ENCODE assay signal across 15 cellular contexts in genomic region chr15:57379487-57379886, GRCh38. TPM values are rescaled to one million over a fixed set of nuclear protein-coding genes. Genes with fewer than 3 reads are reported as not detected.
DNase-seq lines count a peak whose midpoint lies in the region; ATAC-seq, FAIRE-seq and TF ChIP-seq lines count a peak whose summit lies in the region.
"Had no signal": no experiment of that assay in that cellular context is flagged by ENCODE, and none has a peak within 500 bp of the region (broad histone marks: within the 10 kb centered on the region; RNA-seq: fewer than 3 reads in every experiment).

No MANE protein-coding gene starts in this region.

- TF ChIP-seq CTCF in liver (IDR thresholded peaks at IDR 0.05; ENCODE audit: low read depth, low read length, missing input control) (no peak), HepG2 (CRISPR knock-in tag; IDR thresholded peaks at IDR 0.05) (no peak), kidney (IDR thresholded peaks at IDR 0.05; ENCODE audit: borderline replicate concordance, extremely low read depth, insufficient read depth) (no peak), neural crest cell (conservative IDR thresholded peaks at IDR 0.05) (no peak)

- BruUV-seq in HepG2 (replicated peaks; lab: Mats Ljungman, UMichigan) = no TSS peak

- H3K27ac ChIP-seq in liver (ENCODE audit: low read depth in 1 of 2, low read length in 2 of 2) = peak overlapping the region; percentile 76 to 83
- no peak overlapping the region for H3K27ac ChIP-seq in HepG2 (ENCODE audit: extremely low read length, insufficient read depth, low read length)
- H3K27ac ChIP-seq in kidney (ENCODE audit: low read depth in 2 of 2, low read length in 2 of 2) = peak overlapping the region; percentile 74 to 96

- no peak overlapping the region for H2AFZ ChIP-seq in HepG2 (ENCODE audit: low read length)

- no peak overlapping the region for H3K4me2 ChIP-seq in HepG2 (ENCODE audit: low read depth, low read length)

- no peak for DNase-seq in HepG2 (ENCODE audit: low spot score)
- no peak for DNase-seq in kidney
- no peak for DNase-seq in neural crest cell (ENCODE audit: low read depth, low spot score)
- DNase-seq in NCI-H748 treated with DMSO at 0.1 percent for 48 hours (lab: John Stamatoyannopoulos, UW) = no peak
- DNase-seq in H4 (ENCODE audit: low spot score) = no peak
- DNase-seq: GDM1; NCI-H1417 treated with DMSO at 0.1 percent for 48 hours; NCI-H2029 treated with DMSO at 0.1 percent for 48 hours; NCI-H2171 treated with DMSO at 0.1 percent for 48 hours; NK-92 treated with Interleukin-12 subunit alpha and Interleukin-12 subunit beta, amount 100 ng/mL, for 24 hours; SHP77 had no signal

- no peak for FAIRE-seq in HepG2 (lab: Jason Lieb, UNC)
- no peak for FAIRE-seq in kidney (lab: Jason Lieb, UNC)
- FAIRE-seq: H54 had no signal

- H3K9me3 ChIP-seq in liver (ENCODE audit: control insufficient read depth in 4 of 4, low read length in 3 of 4) (no peaks in the 10 kb centered on the region), HepG2 (ENCODE audit: low read length) (no peaks in the 10 kb centered on the region), kidney (ENCODE audit: control insufficient read depth in 1 of 2, low read length in 2 of 2) (no peaks in the 10 kb centered on the region)

- TF ChIP-seq RAD21 in liver (IDR thresholded peaks at IDR 0.05) (peak; percentile 44 to 47), HepG2 (CRISPR knock-in tag; IDR thresholded peaks at IDR 0.05) (no peak)

- peaks cover 39% of the 10 kb centered on the region for H3K27me3 Mint-ChIP-seq in neural crest cell (ENCODE audit: low read depth)

- H4K20me1 ChIP-seq in HepG2 (ENCODE audit: insufficient read depth, low read length) = no peaks in the 10 kb centered on the region

- H3K9ac ChIP-seq in liver (ENCODE audit: low read depth in 1 of 2, low read length in 2 of 2) (peak overlapping the region; percentile 39 to 52), HepG2 (ENCODE audit: insufficient read depth, low read depth, low read length) (no peak overlapping the region), kidney (ENCODE audit: low read length in 2 of 2) (peak overlapping the region; percentile 73 to 97)

- H3K79me2 ChIP-seq in HepG2 (ENCODE audit: insufficient read depth, low read length) = peaks cover 12% of the 10 kb centered on the region

- H3K4me1 ChIP-seq in liver (ENCODE audit: control insufficient read depth in 4 of 4, insufficient read depth in 4 of 4, low read length in 3 of 4) = peaks cover 1 to 55% (median 41%) of the 10 kb centered on the region in 4 donors
- H3K4me1 ChIP-seq in HepG2 (ENCODE audit: insufficient read depth, low read length) = peaks cover 64% of the 10 kb centered on the region
- H3K4me1 ChIP-seq in kidney (ENCODE audit: control insufficient read depth in 1 of 2, insufficient read depth in 1 of 2, low read depth in 1 of 2, low read length in 2 of 2) = peaks cover 23 to 26% of the 10 kb centered on the region in 2 donors

- H3K27ac Mint-ChIP-seq in neural crest cell (ENCODE audit: unreplicated experiment) = no peak overlapping the region
- H3K27ac Mint-ChIP-seq: B cell had no signal

- in situ Hi-C loops in HepG2 (cut with HindIII; ENCODE audit: extremely low pct_ligation_motif_present, low pct_unique_long_range_greater_than_20kb) = no loop called here

- H3K4me3 Mint-ChIP-seq in neural crest cell = peak overlapping the region; percentile 20

- no peak for TF ChIP-seq EP300 in HepG2 (IDR thresholded peaks at IDR 0.05; ENCODE audit: low read depth in 2 of 2, low read length in 2 of 2)
- no peak for TF ChIP-seq EP300 in HepG2 (CRISPR knock-in tag; IDR thresholded peaks at IDR 0.05; ENCODE audit: borderline replicate concordance)

- intact Hi-C loops in HepG2 (cut with micrococcal nuclease; ENCODE audit: unreplicated experiment) = loop anchor here (5.0 to 10.0 kb wide), 2 partner anchors 37 to 55 kb away; no protein-coding TSS in a partner anchor
- intact Hi-C loops in kidney (cut with DNase I) = no loop called here

- POLR2A ChIA-PET in HepG2 (lab: Yijun Ruan, JAX) = interaction anchor here (1.4 kb wide), 1 partner anchor 99 kb away, joined by 3 read pairs; no protein-coding TSS in a partner anchor

- H3K27me3 ChIP-seq in liver (ENCODE audit: control insufficient read depth in 4 of 4, insufficient read depth in 4 of 4, low read length in 3 of 4) (no peaks in the 10 kb centered on the region), HepG2 (ENCODE audit: control insufficient read depth in 1 of 2, insufficient read depth in 2 of 2, low read length in 2 of 2) (peaks cover 2 to 6% of the 10 kb centered on the region in 2 experiments; a peak in 2 of 5 replicates)

- no peaks in the 10 kb centered on the region for H3K36me3 Mint-ChIP-seq in neural crest cell (ENCODE audit: low read depth)

- no peak for TF ChIP-seq POLR2A in HepG2 (IDR thresholded peaks at IDR 0.05; ENCODE audit: insufficient read depth in 1 of 2, low read depth in 2 of 2, low read length in 2 of 2)

- CTCF ChIA-PET in HepG2 (lab: Yijun Ruan, JAX; ENCODE audit: low intra/inter-chr PET ratio, low total read pairs) = no interaction called here

- H3K9me3 Mint-ChIP-seq in neural crest cell = no peaks in the 10 kb centered on the region

- H3K36me3 ChIP-seq in liver (ENCODE audit: control insufficient read depth in 4 of 4, insufficient read depth in 3 of 4, low read depth in 1 of 4, low read length in 3 of 4) = no peaks in the 10 kb centered on the region
- no peaks in the 10 kb centered on the region for H3K36me3 ChIP-seq in HepG2 (replicated peaks in 1 of 2; ENCODE audit: control insufficient read depth in 1 of 2, insufficient read depth in 2 of 2, low read length in 2 of 2)
- peaks cover 0 to 3% of the 10 kb centered on the region in 2 donors for H3K36me3 ChIP-seq in kidney (ENCODE audit: control insufficient read depth in 1 of 2, insufficient read depth in 2 of 2, low read length in 2 of 2)

- WGBS in liver = 32% methylated on average over 3 of the region's 3 CpGs
- WGBS in HepG2 (ENCODE audit: low lambda C conversion rate) = 90% methylated on average over 3 of the region's 3 CpGs

- H3K4me3 ChIP-seq in liver (ENCODE audit: low read depth in 1 of 3, low read length in 3 of 3) (peak overlapping the region in 1 of 3 donors; percentile 11), HepG2 (replicated peaks in 1 of 3; ENCODE audit: insufficient read depth in 1 of 3, low read depth in 2 of 3, low read length in 3 of 3) (no peak overlapping the region), kidney (ENCODE audit: low read length in 2 of 2) (peak overlapping the region; percentile 78 to 93)

- ATAC-seq in HepG2 (no peak), HG03571 (IDR thresholded peaks at IDR 0.05; ENCODE audit: unreplicated experiment) (no peak)

- peaks cover 28% of the 10 kb centered on the region for H3K4me1 Mint-ChIP-seq in neural crest cell

TF ChIP-seq in liver, 16 proteins besides CTCF, POLR2A, EP300 and RAD21 (continues in another document):
- TF ChIP-seq JUND (IDR thresholded peaks at IDR 0.05) (peak in 1 of 2 donors; percentile 77), EGR1 (IDR thresholded peaks at IDR 0.05; ENCODE audit: low read depth in 2 of 2) (no peak), YY1 (IDR thresholded peaks at IDR 0.05) (peak; percentile 75), TAF1 (conservative IDR thresholded peaks at IDR 0.05) (peak; percentile 27), HNF4A (conservative IDR thresholded peaks at IDR 0.05) (peak; percentile 87 to 91), GABPA (IDR thresholded peaks at IDR 0.05 in 1 of 2, conservative IDR thresholded peaks at IDR 0.05 in 1 of 2) (no peak), NR2F2 (IDR thresholded peaks at IDR 0.05) (peak; percentile 17)

TF ChIP-seq in HepG2, 621 proteins besides CTCF, POLR2A, EP300 and RAD21 (continues in another document):
- TF ChIP-seq ATF1 (CRISPR knock-in tag; IDR thresholded peaks at IDR 0.05) = no peak
- no peak for TF ChIP-seq PAF1 (CRISPR knock-in tag; IDR thresholded peaks at IDR 0.05)
- TF ChIP-seq MTA3 (CRISPR knock-in tag; IDR thresholded peaks at IDR 0.05) = no peak
- no peak for TF ChIP-seq ZNF180 (CRISPR knock-in tag; IDR thresholded peaks at IDR 0.05; ENCODE audit: borderline replicate concordance, low read depth)
- TF ChIP-seq EZH2 (conservative IDR thresholded peaks at IDR 0.05; ENCODE audit: low read depth, low read length) = no peak
- no peak for TF ChIP-seq ZNF850 (CRISPR knock-in tag; conservative IDR thresholded peaks at IDR 0.05)
- no peak for TF ChIP-seq FOXC1 (CRISPR knock-in tag; IDR thresholded peaks at IDR 0.05; ENCODE audit: borderline replicate concordance)
- TF ChIP-seq ZNF713 (CRISPR knock-in tag; IDR thresholded peaks at IDR 0.05) = no peak
- TF ChIP-seq RCOR2 (CRISPR knock-in tag; IDR thresholded peaks at IDR 0.05) = no peak

RNA-seq across cellular contexts. Expression of gene CGNL1, which starts 3.2 kb away (rescaled TPM):
- total RNA-seq in liver (10 to 100 TPM; 19.3 to 31.9 TPM), HepG2 (2016; rRNA removed; fragmentation: Illumina TruSeq; extraction: Trizol) (15.6 and 16.2 TPM in 2 replicates), kidney (81.5 TPM), neural crest cell (1.2 and 1.3 TPM in 2 replicates)
- polyA plus RNA-seq in liver (10 to 100 TPM; 12.0 to 12.9 TPM), HepG2 (2011; rRNA removed) (5.6 and 6.2 TPM in 2 replicates), kidney (ENCODE audit: insufficient read depth, low read depth, low replicate concordance) (62.0 TPM)
- total RNA-seq in HepG2 (2016; cell fraction: cytosol; rRNA removed; fragmentation: Illumina TruSeq; extraction: Trizol; ENCODE audit: low read depth) = 7.7 and 9.4 TPM in 2 replicates
- 14.2 and 15.2 TPM in 2 replicates for total RNA-seq in HepG2 (2016; cell fraction: insoluble cytoplasmic fraction; rRNA removed; fragmentation: Illumina TruSeq; extraction: Trizol)
- 8.3 and 8.9 TPM in 2 replicates for total RNA-seq in HepG2 (2016; cell fraction: membrane; rRNA removed; fragmentation: Illumina TruSeq; extraction: Trizol)
- 15.2 and 18.4 TPM in 2 replicates for total RNA-seq in HepG2 (2016; cell fraction: nucleus; rRNA removed; fragmentation: Illumina TruSeq; extraction: Trizol)
- 3.3 and 4.1 TPM in 2 replicates for polyA plus RNA-seq in HepG2 (2011; cell fraction: cytosol; rRNA removed)
- 8.2 and 8.8 TPM in 2 replicates for polyA plus RNA-seq in HepG2 (2011; cell fraction: nucleus; rRNA removed)
- 5.6 and 8.0 TPM in 2 replicates for polyA plus RNA-seq in HepG2 (2012)
- 0.40 and 0.80 TPM in 2 replicates for polyA plus RNA-seq in HepG2 (2016; cell fraction: cytosol; fragmentation: Illumina TruSeq; extraction: Trizol; ENCODE audit: low read depth)
- polyA plus RNA-seq in HepG2 (2016; cell fraction: insoluble cytoplasmic fraction; fragmentation: Illumina TruSeq; extraction: Trizol; ENCODE audit: low read depth) = 10.1 and 12.1 TPM in 2 replicates
- 1.1 and 1.4 TPM in 2 replicates for polyA plus RNA-seq in HepG2 (2016; cell fraction: membrane; fragmentation: Illumina TruSeq; extraction: Trizol; ENCODE audit: low read depth)
- polyA plus RNA-seq in HepG2 (2016; cell fraction: nucleus; fragmentation: Illumina TruSeq; extraction: Trizol; ENCODE audit: insufficient read depth, low read depth) = 16.9 and 17.7 TPM in 2 replicates
- polyA minus RNA-seq in HepG2 (2011; rRNA and poly(A)+ RNA removed; ENCODE audit: low replicate concordance) = 12.1 TPM in 1 of 2 replicates, not detected in the other
- 7.9 and 9.0 TPM in 2 replicates for polyA minus RNA-seq in HepG2 (2011; cell fraction: cytosol; rRNA and poly(A)+ RNA removed)
- 17.5 and 18.3 TPM in 2 replicates for polyA minus RNA-seq in HepG2 (2011; cell fraction: nucleus; rRNA and poly(A)+ RNA removed)
- total RNA-seq in H4 (2014; rRNA removed; shearing (Covaris generic)) = 0.41 and 0.43 TPM in 2 replicates

Comparison
In these comparisons a context has a peak if more than half of its experiments do, and no peak if none do; other contexts are left out.
1. H3K4me3 ChIP-seq: peak in kidney (2 of 2); none in HepG2 (0 of 3).